Comparison of ENCODE assay signal across 14 cellular contexts in the genomic region with DNA sequence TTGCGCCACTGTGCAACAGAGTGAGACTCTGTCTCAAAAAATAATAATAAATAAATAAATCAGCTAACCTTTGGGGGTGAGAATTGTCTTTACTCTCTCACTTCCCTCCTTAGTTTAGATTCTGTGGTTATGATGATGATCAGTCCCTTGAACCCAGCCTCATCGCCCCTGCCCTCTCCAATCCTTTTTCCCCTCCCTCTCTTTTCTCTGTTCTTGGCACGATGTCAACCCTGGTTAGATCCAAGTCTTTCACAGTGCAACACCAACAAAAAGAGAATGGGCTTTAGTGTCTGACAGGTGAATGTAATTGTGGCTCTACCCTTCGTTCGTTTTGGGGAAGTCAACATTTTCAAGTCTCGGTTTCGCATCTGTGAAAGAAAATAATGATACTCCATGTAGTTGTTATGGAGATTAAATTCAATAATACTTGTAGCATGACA.
A peak's percentile ranks its signal among the peaks of the same experiment; 100 is the strongest.
DNase-seq lines count a peak whose midpoint lies in the region; ATAC-seq and TF ChIP-seq lines count a peak whose summit lies in the region.
"Had no signal": no experiment of that assay in that cellular context is flagged by ENCODE, and none has a peak within 500 bp of the region (broad histone marks: within the 10 kb centered on the region; RNA-seq: fewer than 3 reads in every experiment).

No MANE protein-coding gene starts in this region.

- no peak overlapping the region for H3K27ac ChIP-seq in caudate nucleus (ENCODE audit: low read depth, low read length)

- DNase-seq in GM13976 (ENCODE audit: low spot score) (peak; percentile 16), NOMO-1 treated with dmso at 0.1 percent for 144 hours (lab: John Stamatoyannopoulos, UW; ENCODE audit: unreplicated experiment) (peak; percentile 1), NCI-H1417 treated with DMSO at 0.1 percent for 48 hours (lab: John Stamatoyannopoulos, UW) (no peak), T-helper 2 cell (no peak), caudate nucleus (lab: John Stamatoyannopoulos, UW) (no peak)
- DNase-seq: DMS53, HCEC 1CT, immature natural killer cell, mucosa of descending colon, NCI-H226, T-helper 9 cell had no signal

- no peak for TF ChIP-seq CTCF in GM13976 (IDR thresholded peaks at IDR 0.05; ENCODE audit: borderline replicate concordance, control extremely low read depth, extremely low read depth, insufficient read depth, missing control alignments)

- in situ Hi-C loops in GM13976 (cut with MboI; ENCODE audit: low sequenced_read_pairs, unreplicated experiment): no loop called here

- ATAC-seq in GM19455 (IDR thresholded peaks at IDR 0.05; ENCODE audit: unreplicated experiment) (peak; percentile 55), HG03095 (IDR thresholded peaks at IDR 0.05; ENCODE audit: unreplicated experiment) (peak; percentile 66), GM21447 (IDR thresholded peaks at IDR 0.05; ENCODE audit: unreplicated experiment) (no peak)
- ATAC-seq: mucosa of descending colon had no signal

Comparison
In these comparisons a context has a peak if more than half of its experiments do, and no peak if none do; other contexts are left out.
1. DNase-seq: peak in GM13976 (single experiment) and NOMO-1 treated with dmso at 0.1 percent for 144 hours (single experiment); none in NCI-H1417 treated with DMSO at 0.1 percent for 48 hours (single experiment), T-helper 2 cell (0 of 5) and caudate nucleus (0 of 61).